8 cellular contexts compared by ENCODE assay signal in genomic region chr17:21214777-21215541, GRCh38. TPM values are rescaled to one million over a fixed set of nuclear protein-coding genes. Genes with fewer than 3 reads are reported as not detected.
A peak's percentile ranks its signal among the peaks of the same experiment; 100 is the strongest.
DNase-seq lines count a peak whose midpoint lies in the region; ATAC-seq and TF ChIP-seq lines count a peak whose summit lies in the region.

No MANE protein-coding gene starts in this region.

- TF ChIP-seq CTCF in CD14-positive monocyte (IDR thresholded peaks at IDR 0.05) (no peak), brain (conservative IDR thresholded peaks at IDR 0.05) (no peak), suprapubic skin (IDR thresholded peaks at IDR 0.05) (no peak)

- intact Hi-C loops in CD14-positive monocyte (cut with micrococcal nuclease): loop anchor here (5.0 kb wide), 4 partner anchors 37 to 173 kb away; partner anchors contain the start of genes DHRS7B (in 2 of the 2), NATD1 (in 2 of the 2) and USP22 (in 1 of the 2)

- DNase-seq in CD14-positive monocyte (ENCODE audit: low spot score): no peak
- DNase-seq in suprapubic skin (ENCODE audit: low spot score in 2 of 2): no peak
- DNase-seq in NK-92 treated with Interleukin-12 subunit alpha and Interleukin-12 subunit beta, amount 100 ng/mL, for 24 hours (lab: John Stamatoyannopoulos, UW): no peak
- DNase-seq in activated gamma-delta T cell (lab: John Stamatoyannopoulos, UW): no peak

- H3K27me3 ChIP-seq in HUES48 (ENCODE audit: control insufficient read depth, insufficient read depth, low read length) (no peaks in the 10 kb centered on the region), layer of hippocampus (ENCODE audit: control insufficient read depth, insufficient read depth, low read length) (no peaks in the 10 kb centered on the region), suprapubic skin (no peaks in the 10 kb centered on the region)

- H3K27ac Mint-ChIP-seq in CD14-positive monocyte (peak overlapping the region; percentile 87 to 97 (median 90)), brain (peak overlapping the region; percentile 92 to 97 (median 95))

- no peak for TF ChIP-seq EP300 in suprapubic skin (IDR thresholded peaks at IDR 0.05)

- H3K4me1 ChIP-seq in HUES48 (ENCODE audit: control insufficient read depth, insufficient read depth, low read length) (peaks cover 20% of the 10 kb centered on the region), suprapubic skin (peaks cover 48% of the 10 kb centered on the region)

- H3K9me3 ChIP-seq in HUES48 (ENCODE audit: control insufficient read depth, insufficient read depth, low read length) (no peaks in the 10 kb centered on the region), suprapubic skin (no peaks in the 10 kb centered on the region)

- H3K27ac ChIP-seq in HUES48 (ENCODE audit: low read depth, low read length) (peak overlapping the region; percentile 97), layer of hippocampus (ENCODE audit: low read depth, low read length) (peak overlapping the region; percentile 96), suprapubic skin (peak overlapping the region; percentile 98)

- H3K27me3 Mint-ChIP-seq in CD14-positive monocyte (ENCODE audit: low read depth in 3 of 3): no peaks in the 10 kb centered on the region
- peaks cover 9% of the 10 kb centered on the region for H3K27me3 Mint-ChIP-seq in brain

- peak; percentile 21 for ATAC-seq in GM19438 (IDR thresholded peaks at IDR 0.05; ENCODE audit: low read depth, unreplicated experiment)

- H3K4me3 ChIP-seq in HUES48 (ENCODE audit: low read depth, low read length) (peak overlapping the region; percentile 94), suprapubic skin (peak overlapping the region; percentile 88)

- H3K9ac ChIP-seq in HUES48 (ENCODE audit: low read depth, low read length): peak overlapping the region; percentile 85

- H3K36me3 ChIP-seq in HUES48 (ENCODE audit: control insufficient read depth, insufficient read depth, low read length) (peaks cover 13% of the 10 kb centered on the region), suprapubic skin (no peaks in the 10 kb centered on the region)

- no peak for TF ChIP-seq POLR2A in suprapubic skin (IDR thresholded peaks at IDR 0.05)

- 4% methylated on average over 18 of the region's 23 CpGs for whole genome bisulfite sequencing in suprapubic skin

- H3K4me1 Mint-ChIP-seq in CD14-positive monocyte (peaks cover 76% of the 10 kb centered on the region), brain (peaks cover 54% of the 10 kb centered on the region)

- H3K9me3 Mint-ChIP-seq in CD14-positive monocyte (peaks cover 0 to 2% (median 0%) of the 10 kb centered on the region in 7 donors), brain (no peaks in the 10 kb centered on the region)

- peak overlapping the region; percentile 87 to 97 for H3K4me3 Mint-ChIP-seq in CD14-positive monocyte
- H3K4me3 Mint-ChIP-seq in brain: peak overlapping the region; percentile 93 to 98 (median 95)

- H3K36me3 Mint-ChIP-seq in CD14-positive monocyte (peaks cover 10 to 22% of the 10 kb centered on the region in 2 donors), brain (peaks cover 8% of the 10 kb centered on the region)

RNA-seq across cellular contexts. Expression of gene TMEM11, which starts 1.0 kb away (rescaled TPM):
- polyA plus RNA-seq in CD14-positive monocyte (10 to 100 TPM; 59.5 to 68.1 TPM), brain (ENCODE audit: insufficient read depth, low read depth, low replicate concordance) (42.5 TPM)
- 10 to 100 TPM; 25.6 to 38.0 (median 33.8) TPM for total RNA-seq in suprapubic skin

RNA-seq across cellular contexts. Expression of gene NATD1, which starts 38.3 kb away (rescaled TPM):
- 1 to 10 TPM; 3.0 to 3.8 TPM for polyA plus RNA-seq in CD14-positive monocyte
- 19.6 TPM for polyA plus RNA-seq in brain (ENCODE audit: insufficient read depth, low read depth, low replicate concordance)
- total RNA-seq in suprapubic skin: 10 to 100 TPM; 11.2 to 21.1 (median 14.6) TPM
